21 cellular contexts compared by ENCODE assay signal in the genomic region with DNA sequence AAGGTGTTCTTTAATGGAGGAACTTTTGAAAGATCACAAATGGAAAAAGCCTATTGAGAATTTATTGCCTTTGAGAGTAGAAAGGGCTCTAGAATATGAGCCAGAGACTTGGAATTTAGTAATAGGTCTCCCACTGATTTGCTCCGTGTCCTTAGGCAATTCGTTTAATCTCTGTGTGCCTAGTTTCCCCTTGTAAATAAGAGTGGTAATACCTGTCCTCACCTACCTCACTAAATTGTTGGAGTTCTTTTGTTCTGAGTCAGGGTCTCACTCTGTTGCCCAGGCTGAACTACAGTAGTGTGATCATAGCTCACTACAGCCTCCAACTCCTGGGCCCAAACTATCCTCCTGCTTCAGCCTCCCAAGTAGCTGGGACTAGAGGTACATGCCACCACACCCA. TPM values are rescaled to one million over a fixed set of nuclear protein-coding genes. Genes with fewer than 3 reads are reported as not detected.
"Had no signal": no experiment of that assay in that cellular context is flagged by ENCODE, and none has a peak within 500 bp of the region (broad histone marks: within the 10 kb centered on the region; RNA-seq: fewer than 3 reads in every experiment).

No MANE protein-coding gene starts in this region.

- ATAC-seq: activated T-cell treated with anti-CD3 and anti-CD28 coated beads, Interleukin-2, amount 50 U/mL, for 72 hours; left cardiac atrium; lower lobe of right lung; natural killer cell treated with Interleukin-12 subunit alpha and Interleukin-12 subunit beta and Interleukin-15 and Interleukin-18, amount 100 ng/mL, for 72 hours; stimulated activated memory B cell treated with anti-CD40 and anti-IgM and Interleukin-4, amounts not matched to agents 10 μg/mL and 1 μg/mL and 100 μg/mL, for 72 hours had no signal

- H3K27ac ChIP-seq: ascending aorta, esophagus squamous epithelium, lower lobe of right lung, neutrophil, parathyroid adenoma, sigmoid colon, spleen had no signal

- DNase-seq: activated CD4-positive, alpha-beta T cell treated with anti-CD3 and anti-CD28 coated beads, Interleukin-2, amount 50 U/mL, for 1 hour; activated CD4-positive, CD25-positive, alpha-beta regulatory T cell treated with anti-CD3 and anti-CD28 coated beads, Interleukin-2, amount 50 U/mL, for 72 hours; activated CD8-positive, alpha-beta memory T cell treated with anti-CD3 and anti-CD28 coated beads for 24 hours; activated effector memory CD4-positive, alpha-beta T cell treated with anti-CD3 and anti-CD28 coated beads, Interleukin-2, amount 50 U/mL, for 16 hours; activated naive CD4-positive, alpha-beta T cell treated with anti-CD3 and anti-CD28 coated beads, Interleukin-2, amount 50 U/mL, for 16 hours; activated T-cell treated with anti-CD3 and anti-CD28 coated beads, Interleukin-2, amount 50 U/mL, for 72 hours; cerebellar nuclear complex; effector memory CD4-positive, alpha-beta T cell; esophagus squamous epithelium; immature natural killer cell; left cardiac atrium; lower lobe of right lung; sigmoid colon; spleen; stimulated activated CD4-positive, alpha-beta T cell treated with anti-CD3 and anti-CD28 coated beads, Interleukin-4, amount 100 ng/mL, for 4 hours; T-helper 1 cell had no signal

RNA-seq across cellular contexts. Expression of gene TEKT2, which starts 15.0 kb away (rescaled TPM):
- total RNA-seq: ascending aorta; esophagus squamous epithelium; natural killer cell treated with Interleukin-12 subunit alpha and Interleukin-12 subunit beta and Interleukin-15 and Interleukin-18, amount 100 ng/mL, for 72 hours; spleen had no signal
